Comparison of ENCODE assay signal across 2 cellular contexts in the genomic region with DNA sequence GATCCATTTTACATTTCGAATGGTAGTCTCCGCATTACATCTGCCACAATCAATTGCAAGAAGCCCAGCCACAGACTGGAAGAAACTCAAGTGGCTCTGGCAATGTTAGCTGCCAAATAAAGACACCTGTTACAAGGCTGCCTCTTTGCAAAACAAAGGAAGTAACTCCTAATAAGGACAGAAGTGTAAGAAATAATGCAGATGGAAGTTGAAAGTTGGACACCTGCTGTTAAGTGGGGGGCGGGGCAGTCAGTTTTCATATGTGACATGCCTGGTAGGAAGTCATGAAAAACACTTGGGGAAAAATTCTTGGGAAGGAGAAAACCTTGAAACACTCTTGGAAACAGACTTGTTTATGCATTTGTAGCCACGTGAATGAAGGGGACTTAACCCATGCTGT.
TF ChIP-seq lines count a peak whose summit lies in the region.

No MANE protein-coding gene starts in this region.

TF ChIP-seq in GM23338, 12 proteins besides CTCF, POLR2A, EP300 and RAD21:
- no peak for TF ChIP-seq ZNF331 (CRISPR knock-in tag; IDR thresholded peaks at IDR 0.05; ENCODE audit: low read depth)
- TF ChIP-seq CREB1 (CRISPR knock-in tag; IDR thresholded peaks at IDR 0.05; ENCODE audit: low read depth) = no peak
- TF ChIP-seq EZH2phosphoT487 (IDR thresholded peaks at IDR 0.05; ENCODE audit: unreplicated experiment) = no peak
- TF ChIP-seq, protein P1, sequence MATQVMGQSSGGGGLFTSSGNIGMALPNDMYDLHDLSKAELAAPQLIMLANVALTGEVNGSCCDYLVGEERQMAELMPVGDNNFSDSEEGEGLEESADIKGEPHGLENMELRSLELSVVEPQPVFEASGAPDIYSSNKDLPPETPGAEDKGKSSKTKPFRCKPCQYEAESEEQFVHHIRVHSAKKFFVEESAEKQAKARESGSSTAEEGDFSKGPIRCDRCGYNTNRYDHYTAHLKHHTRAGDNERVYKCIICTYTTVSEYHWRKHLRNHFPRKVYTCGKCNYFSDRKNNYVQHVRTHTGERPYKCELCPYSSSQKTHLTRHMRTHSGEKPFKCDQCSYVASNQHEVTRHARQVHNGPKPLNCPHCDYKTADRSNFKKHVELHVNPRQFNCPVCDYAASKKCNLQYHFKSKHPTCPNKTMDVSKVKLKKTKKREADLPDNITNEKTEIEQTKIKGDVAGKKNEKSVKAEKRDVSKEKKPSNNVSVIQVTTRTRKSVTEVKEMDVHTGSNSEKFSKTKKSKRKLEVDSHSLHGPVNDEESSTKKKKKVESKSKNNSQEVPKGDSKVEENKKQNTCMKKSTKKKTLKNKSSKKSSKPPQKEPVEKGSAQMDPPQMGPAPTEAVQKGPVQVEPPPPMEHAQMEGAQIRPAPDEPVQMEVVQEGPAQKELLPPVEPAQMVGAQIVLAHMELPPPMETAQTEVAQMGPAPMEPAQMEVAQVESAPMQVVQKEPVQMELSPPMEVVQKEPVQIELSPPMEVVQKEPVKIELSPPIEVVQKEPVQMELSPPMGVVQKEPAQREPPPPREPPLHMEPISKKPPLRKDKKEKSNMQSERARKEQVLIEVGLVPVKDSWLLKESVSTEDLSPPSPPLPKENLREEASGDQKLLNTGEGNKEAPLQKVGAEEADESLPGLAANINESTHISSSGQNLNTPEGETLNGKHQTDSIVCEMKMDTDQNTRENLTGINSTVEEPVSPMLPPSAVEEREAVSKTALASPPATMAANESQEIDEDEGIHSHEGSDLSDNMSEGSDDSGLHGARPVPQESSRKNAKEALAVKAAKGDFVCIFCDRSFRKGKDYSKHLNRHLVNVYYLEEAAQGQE (IDR thresholded peaks at IDR 0.05; ENCODE audit: unreplicated experiment) = no peak
- TF ChIP-seq, protein P2, sequence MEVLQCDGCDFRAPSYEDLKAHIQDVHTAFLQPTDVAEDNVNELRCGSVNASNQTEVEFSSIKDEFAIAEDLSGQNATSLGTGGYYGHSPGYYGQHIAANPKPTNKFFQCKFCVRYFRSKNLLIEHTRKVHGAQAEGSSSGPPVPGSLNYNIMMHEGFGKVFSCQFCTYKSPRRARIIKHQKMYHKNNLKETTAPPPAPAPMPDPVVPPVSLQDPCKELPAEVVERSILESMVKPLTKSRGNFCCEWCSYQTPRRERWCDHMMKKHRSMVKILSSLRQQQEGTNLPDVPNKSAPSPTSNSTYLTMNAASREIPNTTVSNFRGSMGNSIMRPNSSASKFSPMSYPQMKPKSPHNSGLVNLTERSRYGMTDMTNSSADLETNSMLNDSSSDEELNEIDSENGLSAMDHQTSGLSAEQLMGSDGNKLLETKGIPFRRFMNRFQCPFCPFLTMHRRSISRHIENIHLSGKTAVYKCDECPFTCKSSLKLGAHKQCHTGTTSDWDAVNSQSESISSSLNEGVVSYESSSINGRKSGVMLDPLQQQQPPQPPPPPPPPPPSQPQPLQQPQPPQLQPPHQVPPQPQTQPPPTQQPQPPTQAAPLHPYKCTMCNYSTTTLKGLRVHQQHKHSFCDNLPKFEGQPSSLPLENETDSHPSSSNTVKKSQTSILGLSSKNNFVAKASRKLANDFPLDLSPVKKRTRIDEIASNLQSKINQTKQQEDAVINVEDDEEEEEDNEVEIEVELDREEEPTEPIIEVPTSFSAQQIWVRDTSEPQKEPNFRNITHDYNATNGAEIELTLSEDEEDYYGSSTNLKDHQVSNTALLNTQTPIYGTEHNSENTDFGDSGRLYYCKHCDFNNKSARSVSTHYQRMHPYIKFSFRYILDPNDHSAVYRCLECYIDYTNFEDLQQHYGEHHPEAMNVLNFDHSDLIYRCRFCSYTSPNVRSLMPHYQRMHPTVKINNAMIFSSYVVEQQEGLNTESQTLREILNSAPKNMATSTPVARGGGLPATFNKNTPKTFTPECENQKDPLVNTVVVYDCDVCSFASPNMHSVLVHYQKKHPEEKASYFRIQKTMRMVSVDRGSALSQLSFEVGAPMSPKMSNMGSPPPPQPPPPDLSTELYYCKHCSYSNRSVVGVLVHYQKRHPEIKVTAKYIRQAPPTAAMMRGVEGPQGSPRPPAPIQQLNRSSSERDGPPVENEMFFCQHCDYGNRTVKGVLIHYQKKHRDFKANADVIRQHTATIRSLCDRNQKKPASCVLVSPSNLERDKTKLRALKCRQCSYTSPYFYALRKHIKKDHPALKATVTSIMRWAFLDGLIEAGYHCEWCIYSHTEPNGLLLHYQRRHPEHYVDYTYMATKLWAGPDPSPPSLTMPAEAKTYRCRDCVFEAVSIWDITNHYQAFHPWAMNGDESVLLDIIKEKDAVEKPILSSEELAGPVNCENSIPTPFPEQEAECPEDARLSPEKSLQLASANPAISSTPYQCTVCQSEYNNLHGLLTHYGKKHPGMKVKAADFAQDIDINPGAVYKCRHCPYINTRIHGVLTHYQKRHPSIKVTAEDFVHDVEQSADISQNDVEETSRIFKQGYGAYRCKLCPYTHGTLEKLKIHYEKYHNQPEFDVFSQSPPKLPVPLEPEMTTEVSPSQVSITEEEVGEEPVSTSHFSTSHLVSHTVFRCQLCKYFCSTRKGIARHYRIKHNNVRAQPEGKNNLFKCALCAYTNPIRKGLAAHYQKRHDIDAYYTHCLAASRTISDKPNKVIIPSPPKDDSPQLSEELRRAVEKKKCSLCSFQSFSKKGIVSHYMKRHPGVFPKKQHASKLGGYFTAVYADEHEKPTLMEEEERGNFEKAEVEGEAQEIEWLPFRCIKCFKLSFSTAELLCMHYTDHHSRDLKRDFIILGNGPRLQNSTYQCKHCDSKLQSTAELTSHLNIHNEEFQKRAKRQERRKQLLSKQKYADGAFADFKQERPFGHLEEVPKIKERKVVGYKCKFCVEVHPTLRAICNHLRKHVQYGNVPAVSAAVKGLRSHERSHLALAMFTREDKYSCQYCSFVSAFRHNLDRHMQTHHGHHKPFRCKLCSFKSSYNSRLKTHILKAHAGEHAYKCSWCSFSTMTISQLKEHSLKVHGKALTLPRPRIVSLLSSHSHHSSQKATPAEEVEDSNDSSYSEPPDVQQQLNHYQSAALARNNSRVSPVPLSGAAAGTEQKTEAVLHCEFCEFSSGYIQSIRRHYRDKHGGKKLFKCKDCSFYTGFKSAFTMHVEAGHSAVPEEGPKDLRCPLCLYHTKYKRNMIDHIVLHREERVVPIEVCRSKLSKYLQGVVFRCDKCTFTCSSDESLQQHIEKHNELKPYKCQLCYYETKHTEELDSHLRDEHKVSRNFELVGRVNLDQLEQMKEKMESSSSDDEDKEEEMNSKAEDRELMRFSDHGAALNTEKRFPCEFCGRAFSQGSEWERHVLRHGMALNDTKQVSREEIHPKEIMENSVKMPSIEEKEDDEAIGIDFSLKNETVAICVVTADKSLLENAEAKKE (CRISPR knock-in tag; IDR thresholded peaks at IDR 0.05) = no peak
- peak; percentile 36; the same call in 1 of the 2 replicates for TF ChIP-seq NANOG (IDR thresholded peaks at IDR 0.05; ENCODE audit: borderline replicate concordance)

TF ChIP-seq in H1, 55 proteins besides CTCF, POLR2A, EP300 and RAD21:
- TF ChIP-seq, protein P3, sequence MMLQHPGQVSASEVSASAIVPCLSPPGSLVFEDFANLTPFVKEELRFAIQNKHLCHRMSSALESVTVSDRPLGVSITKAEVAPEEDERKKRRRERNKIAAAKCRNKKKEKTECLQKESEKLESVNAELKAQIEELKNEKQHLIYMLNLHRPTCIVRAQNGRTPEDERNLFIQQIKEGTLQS (IDR thresholded peaks at IDR 0.05; ENCODE audit: insufficient read depth, low read depth, low read length) = no peak
- TF ChIP-seq GABPA (IDR thresholded peaks at IDR 0.05; ENCODE audit: borderline replicate concordance, insufficient read depth, low read length) (no peak), SUZ12 (IDR thresholded peaks at IDR 0.05; ENCODE audit: low read length) (no peak), BRCA1 (IDR thresholded peaks at IDR 0.05; ENCODE audit: low read depth, low read length) (no peak), SRF (IDR thresholded peaks at IDR 0.05; ENCODE audit: low read depth, low read length) (peak; percentile 90), RFX5 (IDR thresholded peaks at IDR 0.05; ENCODE audit: borderline replicate concordance, low read depth, low read length) (no peak), RXRA (IDR thresholded peaks at IDR 0.05; ENCODE audit: insufficient read depth, low read depth, low read length) (no peak), SIRT6 (IDR thresholded peaks at IDR 0.05; ENCODE audit: low read length) (no peak), TAF1 (IDR thresholded peaks at IDR 0.05; ENCODE audit: low read depth, low read length) (0 out of 2 replicates have a peak, but pooled peaks have one; percentile 54), SIN3A (conservative IDR thresholded peaks at IDR 0.05 in 1 of 2, IDR thresholded peaks at IDR 0.05 in 1 of 2; ENCODE audit: low read depth in 1 of 2, low read length in 2 of 2) (0 out of 4 replicates have a peak, but pooled peaks of 1 of the 2 experiments have one; percentile 43), RNF2 (IDR thresholded peaks at IDR 0.05; ENCODE audit: borderline replicate concordance, low read depth, low read length, missing control alignments, poor library complexity, severe bottlenecking) (no peak), SP4 (IDR thresholded peaks at IDR 0.05; ENCODE audit: low read length) (no peak), TCF12 (IDR thresholded peaks at IDR 0.05; ENCODE audit: low read depth, low read length) (peak; percentile 78; the same call in 1 of the 2 replicates), EZH2 (IDR thresholded peaks at IDR 0.05; ENCODE audit: low read depth, low read length, severe bottlenecking) (no peak), ZNF274 (IDR thresholded peaks at IDR 0.05; ENCODE audit: borderline replicate concordance, extremely low read depth, low read length) (no peak), TBP (IDR thresholded peaks at IDR 0.05; ENCODE audit: low read depth, low read length) (peak; percentile 65), BACH1 (IDR thresholded peaks at IDR 0.05; ENCODE audit: low read length) (no peak), SP1 (IDR thresholded peaks at IDR 0.05; ENCODE audit: low read depth, low read length) (peak; percentile 29; the same call in 1 of the 2 replicates), SIX5 (IDR thresholded peaks at IDR 0.05; ENCODE audit: low read depth, low read length) (no peak), NANOG (IDR thresholded peaks at IDR 0.05; ENCODE audit: insufficient read depth, low read depth, low read length, poor library complexity, severe bottlenecking) (no peak), CBX5 (IDR thresholded peaks at IDR 0.05; ENCODE audit: low read depth, low read length) (no peak), HDAC2 (IDR thresholded peaks at IDR 0.05; ENCODE audit: borderline replicate concordance in 1 of 2, low read depth in 2 of 2, low read length in 2 of 2) (0 out of 4 replicates have a peak, but pooled peaks of 1 of the 2 experiments have one; percentile 28)
- TF ChIP-seq, protein P4, sequence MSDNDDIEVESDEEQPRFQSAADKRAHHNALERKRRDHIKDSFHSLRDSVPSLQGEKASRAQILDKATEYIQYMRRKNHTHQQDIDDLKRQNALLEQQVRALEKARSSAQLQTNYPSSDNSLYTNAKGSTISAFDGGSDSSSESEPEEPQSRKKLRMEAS (IDR thresholded peaks at IDR 0.05) = no peak
- TF ChIP-seq, protein P5, sequence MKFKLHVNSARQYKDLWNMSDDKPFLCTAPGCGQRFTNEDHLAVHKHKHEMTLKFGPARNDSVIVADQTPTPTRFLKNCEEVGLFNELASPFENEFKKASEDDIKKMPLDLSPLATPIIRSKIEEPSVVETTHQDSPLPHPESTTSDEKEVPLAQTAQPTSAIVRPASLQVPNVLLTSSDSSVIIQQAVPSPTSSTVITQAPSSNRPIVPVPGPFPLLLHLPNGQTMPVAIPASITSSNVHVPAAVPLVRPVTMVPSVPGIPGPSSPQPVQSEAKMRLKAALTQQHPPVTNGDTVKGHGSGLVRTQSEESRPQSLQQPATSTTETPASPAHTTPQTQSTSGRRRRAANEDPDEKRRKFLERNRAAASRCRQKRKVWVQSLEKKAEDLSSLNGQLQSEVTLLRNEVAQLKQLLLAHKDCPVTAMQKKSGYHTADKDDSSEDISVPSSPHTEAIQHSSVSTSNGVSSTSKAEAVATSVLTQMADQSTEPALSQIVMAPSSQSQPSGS (IDR thresholded peaks at IDR 0.05; ENCODE audit: low read length) = 0 out of 2 replicates have a peak, but pooled peaks have one; percentile 47
- TF ChIP-seq, protein P6, sequence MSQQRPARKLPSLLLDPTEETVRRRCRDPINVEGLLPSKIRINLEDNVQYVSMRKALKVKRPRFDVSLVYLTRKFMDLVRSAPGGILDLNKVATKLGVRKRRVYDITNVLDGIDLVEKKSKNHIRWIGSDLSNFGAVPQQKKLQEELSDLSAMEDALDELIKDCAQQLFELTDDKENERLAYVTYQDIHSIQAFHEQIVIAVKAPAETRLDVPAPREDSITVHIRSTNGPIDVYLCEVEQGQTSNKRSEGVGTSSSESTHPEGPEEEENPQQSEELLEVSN (IDR thresholded peaks at IDR 0.05) = no peak
